ENCODE assay signal across 1 cellular context in the genomic region with DNA sequence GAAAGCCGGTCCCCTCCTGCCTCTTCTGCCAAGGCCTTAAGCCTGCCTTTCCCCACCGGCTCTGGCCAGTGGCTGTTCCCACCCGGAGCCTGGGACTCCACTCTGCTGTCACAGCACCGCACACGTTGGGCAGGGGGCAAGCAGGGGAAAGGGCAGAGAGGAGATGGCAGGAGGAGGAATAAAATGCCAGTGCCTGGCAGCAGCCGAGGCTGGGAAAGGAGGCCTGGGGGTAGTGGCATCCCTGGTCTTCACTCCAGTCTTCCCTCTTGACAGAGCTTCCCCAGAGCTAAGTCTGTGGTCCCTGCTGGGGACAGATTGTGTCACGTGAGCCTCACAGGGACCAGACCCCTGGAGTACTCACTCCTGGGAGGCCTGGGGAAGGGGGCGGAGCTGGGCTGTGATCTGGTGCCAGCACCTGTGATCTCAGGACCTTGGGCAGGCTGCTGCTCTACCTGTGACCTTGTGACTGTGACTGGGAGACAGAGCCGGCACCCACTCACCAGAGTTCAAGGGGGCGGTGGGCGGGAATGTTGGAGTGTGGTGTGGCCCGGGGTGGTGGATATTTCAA.
A peak's percentile ranks its signal among the peaks of the same experiment; 100 is the strongest.
TF ChIP-seq lines count a peak whose summit lies in the region.

No MANE protein-coding gene starts in this region.

TF ChIP-seq in HepG2, 621 proteins besides CTCF, POLR2A, EP300 and RAD21 (continued from another document):
- TF ChIP-seq, protein P1, sequence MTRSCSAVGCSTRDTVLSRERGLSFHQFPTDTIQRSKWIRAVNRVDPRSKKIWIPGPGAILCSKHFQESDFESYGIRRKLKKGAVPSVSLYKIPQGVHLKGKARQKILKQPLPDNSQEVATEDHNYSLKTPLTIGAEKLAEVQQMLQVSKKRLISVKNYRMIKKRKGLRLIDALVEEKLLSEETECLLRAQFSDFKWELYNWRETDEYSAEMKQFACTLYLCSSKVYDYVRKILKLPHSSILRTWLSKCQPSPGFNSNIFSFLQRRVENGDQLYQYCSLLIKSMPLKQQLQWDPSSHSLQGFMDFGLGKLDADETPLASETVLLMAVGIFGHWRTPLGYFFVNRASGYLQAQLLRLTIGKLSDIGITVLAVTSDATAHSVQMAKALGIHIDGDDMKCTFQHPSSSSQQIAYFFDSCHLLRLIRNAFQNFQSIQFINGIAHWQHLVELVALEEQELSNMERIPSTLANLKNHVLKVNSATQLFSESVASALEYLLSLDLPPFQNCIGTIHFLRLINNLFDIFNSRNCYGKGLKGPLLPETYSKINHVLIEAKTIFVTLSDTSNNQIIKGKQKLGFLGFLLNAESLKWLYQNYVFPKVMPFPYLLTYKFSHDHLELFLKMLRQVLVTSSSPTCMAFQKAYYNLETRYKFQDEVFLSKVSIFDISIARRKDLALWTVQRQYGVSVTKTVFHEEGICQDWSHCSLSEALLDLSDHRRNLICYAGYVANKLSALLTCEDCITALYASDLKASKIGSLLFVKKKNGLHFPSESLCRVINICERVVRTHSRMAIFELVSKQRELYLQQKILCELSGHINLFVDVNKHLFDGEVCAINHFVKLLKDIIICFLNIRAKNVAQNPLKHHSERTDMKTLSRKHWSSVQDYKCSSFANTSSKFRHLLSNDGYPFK (CRISPR knock-in tag; IDR thresholded peaks at IDR 0.05; ENCODE audit: borderline replicate concordance), result peak; percentile 52
- peak; percentile 62; the same call in 1 of the 2 replicates for TF ChIP-seq NFKB2 (CRISPR knock-in tag; IDR thresholded peaks at IDR 0.05; ENCODE audit: borderline replicate concordance)
- no peak for TF ChIP-seq ZNF639 (CRISPR knock-in tag; conservative IDR thresholded peaks at IDR 0.05)
- TF ChIP-seq NR2F1 (CRISPR knock-in tag; IDR thresholded peaks at IDR 0.05), result peak; percentile 82
- TF ChIP-seq ETV6 (CRISPR knock-in tag; conservative IDR thresholded peaks at IDR 0.05), result no peak
- peak; percentile 75; the same call in 1 of the 2 replicates for TF ChIP-seq SSRP1 (CRISPR knock-in tag; IDR thresholded peaks at IDR 0.05)
- TF ChIP-seq, protein P2, sequence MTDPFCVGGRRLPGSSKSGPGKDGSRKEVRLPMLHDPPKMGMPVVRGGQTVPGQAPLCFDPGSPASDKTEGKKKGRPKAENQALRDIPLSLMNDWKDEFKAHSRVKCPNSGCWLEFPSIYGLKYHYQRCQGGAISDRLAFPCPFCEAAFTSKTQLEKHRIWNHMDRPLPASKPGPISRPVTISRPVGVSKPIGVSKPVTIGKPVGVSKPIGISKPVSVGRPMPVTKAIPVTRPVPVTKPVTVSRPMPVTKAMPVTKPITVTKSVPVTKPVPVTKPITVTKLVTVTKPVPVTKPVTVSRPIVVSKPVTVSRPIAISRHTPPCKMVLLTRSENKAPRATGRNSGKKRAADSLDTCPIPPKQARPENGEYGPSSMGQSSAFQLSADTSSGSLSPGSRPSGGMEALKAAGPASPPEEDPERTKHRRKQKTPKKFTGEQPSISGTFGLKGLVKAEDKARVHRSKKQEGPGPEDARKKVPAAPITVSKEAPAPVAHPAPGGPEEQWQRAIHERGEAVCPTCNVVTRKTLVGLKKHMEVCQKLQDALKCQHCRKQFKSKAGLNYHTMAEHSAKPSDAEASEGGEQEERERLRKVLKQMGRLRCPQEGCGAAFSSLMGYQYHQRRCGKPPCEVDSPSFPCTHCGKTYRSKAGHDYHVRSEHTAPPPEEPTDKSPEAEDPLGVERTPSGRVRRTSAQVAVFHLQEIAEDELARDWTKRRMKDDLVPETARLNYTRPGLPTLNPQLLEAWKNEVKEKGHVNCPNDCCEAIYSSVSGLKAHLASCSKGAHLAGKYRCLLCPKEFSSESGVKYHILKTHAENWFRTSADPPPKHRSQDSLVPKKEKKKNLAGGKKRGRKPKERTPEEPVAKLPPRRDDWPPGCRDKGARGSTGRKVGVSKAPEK (CRISPR knock-in tag; IDR thresholded peaks at IDR 0.05; ENCODE audit: borderline replicate concordance), result no peak
- no peak for TF ChIP-seq NFYB (CRISPR knock-in tag; IDR thresholded peaks at IDR 0.05)
- TF ChIP-seq ZNF136 (CRISPR knock-in tag; IDR thresholded peaks at IDR 0.05; ENCODE audit: low read depth), result no peak
- peak; percentile 90 for TF ChIP-seq ZFP90 (CRISPR knock-in tag; IDR thresholded peaks at IDR 0.05; ENCODE audit: borderline replicate concordance)
